Comparison of ENCODE assay signal across 1 cellular context in the genomic region with DNA sequence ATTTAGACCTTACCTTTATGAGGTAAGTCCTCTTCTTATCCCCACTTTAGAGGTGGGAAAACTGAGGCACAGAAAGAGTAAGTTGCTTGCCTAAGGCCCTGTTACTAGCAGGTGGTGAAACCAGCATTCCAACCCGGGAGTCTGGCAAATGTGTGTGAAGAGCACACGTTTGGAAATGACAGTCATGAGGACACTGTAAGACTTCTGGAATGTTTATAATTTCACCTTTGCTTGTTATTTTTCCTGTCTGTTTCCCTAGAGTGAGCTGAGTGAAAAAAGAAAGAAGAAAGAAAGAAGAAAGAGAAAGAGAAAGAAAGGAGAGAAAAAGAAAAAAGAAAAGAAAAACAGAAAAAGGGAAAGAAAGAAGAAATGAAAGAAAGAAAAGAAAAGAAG.
A peak's percentile ranks its signal among the peaks of the same experiment; 100 is the strongest.
TF ChIP-seq lines count a peak whose summit lies in the region.

No MANE protein-coding gene starts in this region.

TF ChIP-seq in HepG2, 621 proteins besides CTCF, POLR2A, EP300 and RAD21 (continued from another document):
- TF ChIP-seq, protein P1, sequence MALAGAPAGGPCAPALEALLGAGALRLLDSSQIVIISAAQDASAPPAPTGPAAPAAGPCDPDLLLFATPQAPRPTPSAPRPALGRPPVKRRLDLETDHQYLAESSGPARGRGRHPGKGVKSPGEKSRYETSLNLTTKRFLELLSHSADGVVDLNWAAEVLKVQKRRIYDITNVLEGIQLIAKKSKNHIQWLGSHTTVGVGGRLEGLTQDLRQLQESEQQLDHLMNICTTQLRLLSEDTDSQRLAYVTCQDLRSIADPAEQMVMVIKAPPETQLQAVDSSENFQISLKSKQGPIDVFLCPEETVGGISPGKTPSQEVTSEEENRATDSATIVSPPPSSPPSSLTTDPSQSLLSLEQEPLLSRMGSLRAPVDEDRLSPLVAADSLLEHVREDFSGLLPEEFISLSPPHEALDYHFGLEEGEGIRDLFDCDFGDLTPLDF (CRISPR knock-in tag; IDR thresholded peaks at IDR 0.05): no peak
- TF ChIP-seq ZNF564 (CRISPR knock-in tag; IDR thresholded peaks at IDR 0.05) (no peak), CEBPB (IDR thresholded peaks at IDR 0.05; ENCODE audit: borderline replicate concordance, low read depth, low read length) (0 out of 2 replicates have a peak, but pooled peaks have one; percentile 46), ZNF24 (IDR thresholded peaks at IDR 0.05) (peak; percentile 80), SMAD3 (CRISPR knock-in tag; IDR thresholded peaks at IDR 0.05) (no peak), KDM1A (CRISPR knock-in tag; IDR thresholded peaks at IDR 0.05) (peak; percentile 98), SAP130 (CRISPR knock-in tag; IDR thresholded peaks at IDR 0.05; ENCODE audit: low read depth) (no peak), BRD4 (CRISPR knock-in tag; IDR thresholded peaks at IDR 0.05) (no peak), KDM6A (CRISPR knock-in tag; IDR thresholded peaks at IDR 0.05; ENCODE audit: low read depth) (no peak), CEBPG (CRISPR knock-in tag; IDR thresholded peaks at IDR 0.05) (0 out of 2 replicates have a peak, but pooled peaks have one; percentile 26), ZNF883 (CRISPR knock-in tag; IDR thresholded peaks at IDR 0.05; ENCODE audit: not compliant biosample characterization) (no peak), POGZ (CRISPR knock-in tag; IDR thresholded peaks at IDR 0.05) (no peak), FIP1L1 (IDR thresholded peaks at IDR 0.05; ENCODE audit: borderline replicate concordance, insufficient read depth, low read depth, low read length) (no peak), SMARCE1 (IDR thresholded peaks at IDR 0.05; ENCODE audit: borderline replicate concordance) (no peak), RXRA (CRISPR knock-in tag; IDR thresholded peaks at IDR 0.05) (no peak), ZNF224 (CRISPR knock-in tag; IDR thresholded peaks at IDR 0.05) (no peak), ZNF672 (CRISPR knock-in tag; IDR thresholded peaks at IDR 0.05) (no peak), FOXP1 (IDR thresholded peaks at IDR 0.05) (0 out of 2 replicates have a peak, but pooled peaks have one; percentile 1), FOXP1 (CRISPR knock-in tag; IDR thresholded peaks at IDR 0.05) (no peak), FOXK1 (CRISPR knock-in tag; IDR thresholded peaks at IDR 0.05; ENCODE audit: borderline replicate concordance, low read depth) (no peak), ARNTL (CRISPR knock-in tag; IDR thresholded peaks at IDR 0.05) (no peak), GZF1 (CRISPR knock-in tag; IDR thresholded peaks at IDR 0.05) (no peak), RARG (CRISPR knock-in tag; IDR thresholded peaks at IDR 0.05; ENCODE audit: low read depth) (no peak), ZNF138 (CRISPR knock-in tag; IDR thresholded peaks at IDR 0.05; ENCODE audit: low read depth) (no peak), ZNF878 (CRISPR knock-in tag; IDR thresholded peaks at IDR 0.05) (no peak), ZNF629 (CRISPR knock-in tag; conservative IDR thresholded peaks at IDR 0.05) (peak; percentile 99), PPARG (CRISPR knock-in tag; conservative IDR thresholded peaks at IDR 0.05) (peak; percentile 86), MED1 (CRISPR knock-in tag; IDR thresholded peaks at IDR 0.05) (peak; percentile 72), YEATS2 (CRISPR knock-in tag; IDR thresholded peaks at IDR 0.05; ENCODE audit: borderline replicate concordance) (no peak)
- TF ChIP-seq, protein P2, sequence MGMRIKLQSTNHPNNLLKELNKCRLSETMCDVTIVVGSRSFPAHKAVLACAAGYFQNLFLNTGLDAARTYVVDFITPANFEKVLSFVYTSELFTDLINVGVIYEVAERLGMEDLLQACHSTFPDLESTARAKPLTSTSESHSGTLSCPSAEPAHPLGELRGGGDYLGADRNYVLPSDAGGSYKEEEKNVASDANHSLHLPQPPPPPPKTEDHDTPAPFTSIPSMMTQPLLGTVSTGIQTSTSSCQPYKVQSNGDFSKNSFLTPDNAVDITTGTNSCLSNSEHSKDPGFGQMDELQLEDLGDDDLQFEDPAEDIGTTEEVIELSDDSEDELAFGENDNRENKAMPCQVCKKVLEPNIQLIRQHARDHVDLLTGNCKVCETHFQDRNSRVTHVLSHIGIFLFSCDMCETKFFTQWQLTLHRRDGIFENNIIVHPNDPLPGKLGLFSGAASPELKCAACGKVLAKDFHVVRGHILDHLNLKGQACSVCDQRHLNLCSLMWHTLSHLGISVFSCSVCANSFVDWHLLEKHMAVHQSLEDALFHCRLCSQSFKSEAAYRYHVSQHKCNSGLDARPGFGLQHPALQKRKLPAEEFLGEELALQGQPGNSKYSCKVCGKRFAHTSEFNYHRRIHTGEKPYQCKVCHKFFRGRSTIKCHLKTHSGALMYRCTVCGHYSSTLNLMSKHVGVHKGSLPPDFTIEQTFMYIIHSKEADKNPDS (CRISPR knock-in tag; IDR thresholded peaks at IDR 0.05): peak; percentile 95; the same call in 1 of the 2 replicates
- TF ChIP-seq, protein P3, sequence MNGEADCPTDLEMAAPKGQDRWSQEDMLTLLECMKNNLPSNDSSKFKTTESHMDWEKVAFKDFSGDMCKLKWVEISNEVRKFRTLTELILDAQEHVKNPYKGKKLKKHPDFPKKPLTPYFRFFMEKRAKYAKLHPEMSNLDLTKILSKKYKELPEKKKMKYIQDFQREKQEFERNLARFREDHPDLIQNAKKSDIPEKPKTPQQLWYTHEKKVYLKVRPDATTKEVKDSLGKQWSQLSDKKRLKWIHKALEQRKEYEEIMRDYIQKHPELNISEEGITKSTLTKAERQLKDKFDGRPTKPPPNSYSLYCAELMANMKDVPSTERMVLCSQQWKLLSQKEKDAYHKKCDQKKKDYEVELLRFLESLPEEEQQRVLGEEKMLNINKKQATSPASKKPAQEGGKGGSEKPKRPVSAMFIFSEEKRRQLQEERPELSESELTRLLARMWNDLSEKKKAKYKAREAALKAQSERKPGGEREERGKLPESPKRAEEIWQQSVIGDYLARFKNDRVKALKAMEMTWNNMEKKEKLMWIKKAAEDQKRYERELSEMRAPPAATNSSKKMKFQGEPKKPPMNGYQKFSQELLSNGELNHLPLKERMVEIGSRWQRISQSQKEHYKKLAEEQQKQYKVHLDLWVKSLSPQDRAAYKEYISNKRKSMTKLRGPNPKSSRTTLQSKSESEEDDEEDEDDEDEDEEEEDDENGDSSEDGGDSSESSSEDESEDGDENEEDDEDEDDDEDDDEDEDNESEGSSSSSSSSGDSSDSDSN (CRISPR knock-in tag; IDR thresholded peaks at IDR 0.05): no peak
- TF ChIP-seq, protein P4, sequence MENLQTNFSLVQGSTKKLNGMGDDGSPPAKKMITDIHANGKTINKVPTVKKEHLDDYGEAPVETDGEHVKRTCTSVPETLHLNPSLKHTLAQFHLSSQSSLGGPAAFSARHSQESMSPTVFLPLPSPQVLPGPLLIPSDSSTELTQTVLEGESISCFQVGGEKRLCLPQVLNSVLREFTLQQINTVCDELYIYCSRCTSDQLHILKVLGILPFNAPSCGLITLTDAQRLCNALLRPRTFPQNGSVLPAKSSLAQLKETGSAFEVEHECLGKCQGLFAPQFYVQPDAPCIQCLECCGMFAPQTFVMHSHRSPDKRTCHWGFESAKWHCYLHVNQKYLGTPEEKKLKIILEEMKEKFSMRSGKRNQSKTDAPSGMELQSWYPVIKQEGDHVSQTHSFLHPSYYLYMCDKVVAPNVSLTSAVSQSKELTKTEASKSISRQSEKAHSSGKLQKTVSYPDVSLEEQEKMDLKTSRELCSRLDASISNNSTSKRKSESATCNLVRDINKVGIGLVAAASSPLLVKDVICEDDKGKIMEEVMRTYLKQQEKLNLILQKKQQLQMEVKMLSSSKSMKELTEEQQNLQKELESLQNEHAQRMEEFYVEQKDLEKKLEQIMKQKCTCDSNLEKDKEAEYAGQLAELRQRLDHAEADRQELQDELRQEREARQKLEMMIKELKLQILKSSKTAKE (CRISPR knock-in tag; IDR thresholded peaks at IDR 0.05; ENCODE audit: borderline replicate concordance): no peak
- TF ChIP-seq, protein P5, sequence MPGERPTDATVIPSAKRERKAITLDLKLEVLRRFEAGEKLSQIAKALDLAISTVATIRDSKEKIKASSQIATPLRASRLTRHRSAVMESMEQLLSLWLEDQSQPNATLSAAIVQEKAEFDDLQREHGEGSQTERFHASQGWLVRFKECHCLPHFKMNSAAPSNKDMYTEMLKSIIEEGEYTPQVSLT (CRISPR knock-in tag; IDR thresholded peaks at IDR 0.05; ENCODE audit: borderline replicate concordance, low read depth): no peak
- TF ChIP-seq, protein P6, sequence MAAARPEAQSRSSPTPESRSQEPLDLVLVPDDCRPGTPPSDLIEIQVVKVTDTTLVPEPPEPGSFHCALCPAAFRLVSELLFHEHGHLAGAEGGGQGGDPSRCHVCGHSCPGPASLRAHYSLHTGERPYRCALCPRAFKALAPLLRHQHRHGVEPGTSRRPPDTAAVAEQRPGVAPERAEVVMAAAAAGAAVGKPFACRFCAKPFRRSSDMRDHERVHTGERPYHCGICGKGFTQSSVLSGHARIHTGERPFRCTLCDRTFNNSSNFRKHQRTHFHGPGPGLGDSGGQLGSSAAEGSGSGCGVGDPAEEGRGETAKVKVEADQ (CRISPR knock-in tag; IDR thresholded peaks at IDR 0.05; ENCODE audit: borderline replicate concordance): 0 out of 2 replicates have a peak, but pooled peaks have one; percentile 52
- TF ChIP-seq, protein P7, sequence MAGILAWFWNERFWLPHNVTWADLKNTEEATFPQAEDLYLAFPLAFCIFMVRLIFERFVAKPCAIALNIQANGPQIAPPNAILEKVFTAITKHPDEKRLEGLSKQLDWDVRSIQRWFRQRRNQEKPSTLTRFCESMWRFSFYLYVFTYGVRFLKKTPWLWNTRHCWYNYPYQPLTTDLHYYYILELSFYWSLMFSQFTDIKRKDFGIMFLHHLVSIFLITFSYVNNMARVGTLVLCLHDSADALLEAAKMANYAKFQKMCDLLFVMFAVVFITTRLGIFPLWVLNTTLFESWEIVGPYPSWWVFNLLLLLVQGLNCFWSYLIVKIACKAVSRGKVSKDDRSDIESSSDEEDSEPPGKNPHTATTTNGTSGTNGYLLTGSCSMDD (CRISPR knock-in tag; IDR thresholded peaks at IDR 0.05): no peak
